1 cellular context compared by ENCODE assay signal in the genomic region with DNA sequence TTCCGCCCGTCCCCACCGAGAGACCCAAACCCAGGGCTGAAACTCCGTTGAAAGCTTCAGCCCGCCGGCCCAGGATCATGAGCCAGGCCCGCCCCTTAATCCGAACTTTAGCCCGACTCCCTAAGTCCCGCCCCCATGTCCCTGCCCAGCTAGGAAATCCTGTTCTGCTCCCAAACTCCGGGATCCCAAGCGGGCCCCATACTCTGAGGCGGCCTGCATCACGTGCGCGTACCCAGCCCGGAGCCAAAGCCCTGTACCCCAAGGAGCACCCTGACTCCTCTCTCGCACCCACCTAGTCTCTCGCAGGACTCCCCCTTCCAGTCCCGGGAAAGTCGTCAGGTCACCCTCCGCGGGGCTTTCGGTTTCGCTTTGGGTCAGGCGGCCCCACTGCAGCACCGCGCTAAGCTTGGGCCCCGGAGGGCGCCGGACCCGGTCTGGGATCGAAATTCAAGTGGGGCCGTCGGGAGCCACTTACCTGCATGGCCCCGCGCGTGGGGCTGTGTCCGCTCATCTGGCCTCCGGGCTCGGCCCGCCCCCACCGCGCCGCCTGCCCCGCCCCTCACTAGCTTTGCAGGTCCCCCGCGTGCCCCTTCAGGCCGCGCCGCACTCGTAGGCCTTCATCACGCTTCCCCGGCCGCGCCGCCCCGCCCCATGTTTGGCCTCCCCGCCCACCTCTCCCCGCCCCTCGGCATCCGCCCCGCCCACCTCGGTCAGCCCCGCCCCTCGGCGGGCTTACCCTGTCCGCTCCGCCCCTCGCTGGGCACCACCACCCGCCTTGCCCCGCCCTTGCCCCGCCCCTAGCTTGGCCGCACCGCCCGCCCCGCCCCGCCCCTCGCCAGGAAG.
TF ChIP-seq lines count a peak whose summit lies in the region.

A gene (minus strand): TSS at position 629 of the 843 bp plus-strand sequence. CDS start 118 bp downstream, at position 511.

TF ChIP-seq in HepG2, 621 proteins besides CTCF, POLR2A, EP300 and RAD21 (continued from another document and continues in another):
- TF ChIP-seq, protein P1, sequence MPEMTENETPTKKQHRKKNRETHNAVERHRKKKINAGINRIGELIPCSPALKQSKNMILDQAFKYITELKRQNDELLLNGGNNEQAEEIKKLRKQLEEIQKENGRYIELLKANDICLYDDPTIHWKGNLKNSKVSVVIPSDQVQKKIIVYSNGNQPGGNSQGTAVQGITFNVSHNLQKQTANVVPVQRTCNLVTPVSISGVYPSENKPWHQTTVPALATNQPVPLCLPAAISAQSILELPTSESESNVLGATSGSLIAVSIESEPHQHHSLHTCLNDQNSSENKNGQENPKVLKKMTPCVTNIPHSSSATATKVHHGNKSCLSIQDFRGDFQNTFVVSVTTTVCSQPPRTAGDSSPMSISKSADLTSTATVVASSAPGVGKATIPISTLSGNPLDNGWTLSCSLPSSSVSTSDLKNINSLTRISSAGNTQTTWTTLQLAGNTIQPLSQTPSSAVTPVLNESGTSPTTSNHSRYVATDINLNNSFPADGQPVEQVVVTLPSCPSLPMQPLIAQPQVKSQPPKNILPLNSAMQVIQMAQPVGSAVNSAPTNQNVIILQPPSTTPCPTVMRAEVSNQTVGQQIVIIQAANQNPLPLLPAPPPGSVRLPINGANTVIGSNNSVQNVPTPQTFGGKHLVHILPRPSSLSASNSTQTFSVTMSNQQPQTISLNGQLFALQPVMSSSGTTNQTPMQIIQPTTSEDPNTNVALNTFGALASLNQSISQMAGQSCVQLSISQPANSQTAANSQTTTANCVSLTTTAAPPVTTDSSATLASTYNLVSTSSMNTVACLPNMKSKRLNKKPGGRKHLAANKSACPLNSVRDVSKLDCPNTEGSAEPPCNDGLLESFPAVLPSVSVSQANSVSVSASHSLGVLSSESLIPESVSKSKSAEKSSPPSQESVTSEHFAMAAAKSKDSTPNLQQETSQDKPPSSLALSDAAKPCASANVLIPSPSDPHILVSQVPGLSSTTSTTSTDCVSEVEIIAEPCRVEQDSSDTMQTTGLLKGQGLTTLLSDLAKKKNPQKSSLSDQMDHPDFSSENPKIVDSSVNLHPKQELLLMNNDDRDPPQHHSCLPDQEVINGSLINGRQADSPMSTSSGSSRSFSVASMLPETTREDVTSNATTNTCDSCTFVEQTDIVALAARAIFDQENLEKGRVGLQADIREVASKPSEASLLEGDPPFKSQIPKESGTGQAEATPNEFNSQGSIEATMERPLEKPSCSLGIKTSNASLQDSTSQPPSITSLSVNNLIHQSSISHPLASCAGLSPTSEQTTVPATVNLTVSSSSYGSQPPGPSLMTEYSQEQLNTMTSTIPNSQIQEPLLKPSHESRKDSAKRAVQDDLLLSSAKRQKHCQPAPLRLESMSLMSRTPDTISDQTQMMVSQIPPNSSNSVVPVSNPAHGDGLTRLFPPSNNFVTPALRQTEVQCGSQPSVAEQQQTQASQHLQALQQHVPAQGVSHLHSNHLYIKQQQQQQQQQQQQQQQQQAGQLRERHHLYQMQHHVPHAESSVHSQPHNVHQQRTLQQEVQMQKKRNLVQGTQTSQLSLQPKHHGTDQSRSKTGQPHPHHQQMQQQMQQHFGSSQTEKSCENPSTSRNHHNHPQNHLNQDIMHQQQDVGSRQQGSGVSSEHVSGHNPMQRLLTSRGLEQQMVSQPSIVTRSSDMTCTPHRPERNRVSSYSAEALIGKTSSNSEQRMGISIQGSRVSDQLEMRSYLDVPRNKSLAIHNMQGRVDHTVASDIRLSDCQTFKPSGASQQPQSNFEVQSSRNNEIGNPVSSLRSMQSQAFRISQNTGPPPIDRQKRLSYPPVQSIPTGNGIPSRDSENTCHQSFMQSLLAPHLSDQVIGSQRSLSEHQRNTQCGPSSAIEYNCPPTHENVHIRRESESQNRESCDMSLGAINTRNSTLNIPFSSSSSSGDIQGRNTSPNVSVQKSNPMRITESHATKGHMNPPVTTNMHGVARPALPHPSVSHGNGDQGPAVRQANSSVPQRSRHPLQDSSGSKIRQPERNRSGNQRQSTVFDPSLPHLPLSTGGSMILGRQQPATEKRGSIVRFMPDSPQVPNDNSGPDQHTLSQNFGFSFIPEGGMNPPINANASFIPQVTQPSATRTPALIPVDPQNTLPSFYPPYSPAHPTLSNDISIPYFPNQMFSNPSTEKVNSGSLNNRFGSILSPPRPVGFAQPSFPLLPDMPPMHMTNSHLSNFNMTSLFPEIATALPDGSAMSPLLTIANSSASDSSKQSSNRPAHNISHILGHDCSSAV (CRISPR knock-in tag; IDR thresholded peaks at IDR 0.05; ENCODE audit: borderline replicate concordance), result no peak
- TF ChIP-seq, protein P2, sequence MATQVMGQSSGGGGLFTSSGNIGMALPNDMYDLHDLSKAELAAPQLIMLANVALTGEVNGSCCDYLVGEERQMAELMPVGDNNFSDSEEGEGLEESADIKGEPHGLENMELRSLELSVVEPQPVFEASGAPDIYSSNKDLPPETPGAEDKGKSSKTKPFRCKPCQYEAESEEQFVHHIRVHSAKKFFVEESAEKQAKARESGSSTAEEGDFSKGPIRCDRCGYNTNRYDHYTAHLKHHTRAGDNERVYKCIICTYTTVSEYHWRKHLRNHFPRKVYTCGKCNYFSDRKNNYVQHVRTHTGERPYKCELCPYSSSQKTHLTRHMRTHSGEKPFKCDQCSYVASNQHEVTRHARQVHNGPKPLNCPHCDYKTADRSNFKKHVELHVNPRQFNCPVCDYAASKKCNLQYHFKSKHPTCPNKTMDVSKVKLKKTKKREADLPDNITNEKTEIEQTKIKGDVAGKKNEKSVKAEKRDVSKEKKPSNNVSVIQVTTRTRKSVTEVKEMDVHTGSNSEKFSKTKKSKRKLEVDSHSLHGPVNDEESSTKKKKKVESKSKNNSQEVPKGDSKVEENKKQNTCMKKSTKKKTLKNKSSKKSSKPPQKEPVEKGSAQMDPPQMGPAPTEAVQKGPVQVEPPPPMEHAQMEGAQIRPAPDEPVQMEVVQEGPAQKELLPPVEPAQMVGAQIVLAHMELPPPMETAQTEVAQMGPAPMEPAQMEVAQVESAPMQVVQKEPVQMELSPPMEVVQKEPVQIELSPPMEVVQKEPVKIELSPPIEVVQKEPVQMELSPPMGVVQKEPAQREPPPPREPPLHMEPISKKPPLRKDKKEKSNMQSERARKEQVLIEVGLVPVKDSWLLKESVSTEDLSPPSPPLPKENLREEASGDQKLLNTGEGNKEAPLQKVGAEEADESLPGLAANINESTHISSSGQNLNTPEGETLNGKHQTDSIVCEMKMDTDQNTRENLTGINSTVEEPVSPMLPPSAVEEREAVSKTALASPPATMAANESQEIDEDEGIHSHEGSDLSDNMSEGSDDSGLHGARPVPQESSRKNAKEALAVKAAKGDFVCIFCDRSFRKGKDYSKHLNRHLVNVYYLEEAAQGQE (IDR thresholded peaks at IDR 0.05; ENCODE audit: borderline replicate concordance in 1 of 2, low read depth in 1 of 2, low read length in 2 of 2), result no peak; a peak in 1 of 4 replicates
- TF ChIP-seq, protein P3, sequence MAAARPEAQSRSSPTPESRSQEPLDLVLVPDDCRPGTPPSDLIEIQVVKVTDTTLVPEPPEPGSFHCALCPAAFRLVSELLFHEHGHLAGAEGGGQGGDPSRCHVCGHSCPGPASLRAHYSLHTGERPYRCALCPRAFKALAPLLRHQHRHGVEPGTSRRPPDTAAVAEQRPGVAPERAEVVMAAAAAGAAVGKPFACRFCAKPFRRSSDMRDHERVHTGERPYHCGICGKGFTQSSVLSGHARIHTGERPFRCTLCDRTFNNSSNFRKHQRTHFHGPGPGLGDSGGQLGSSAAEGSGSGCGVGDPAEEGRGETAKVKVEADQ (CRISPR knock-in tag; IDR thresholded peaks at IDR 0.05; ENCODE audit: borderline replicate concordance), result peak; percentile 90
- TF ChIP-seq NAIF1 (CRISPR knock-in tag; IDR thresholded peaks at IDR 0.05; ENCODE audit: borderline replicate concordance), result peak; percentile 50; the same call in 1 of the 2 replicates
- TF ChIP-seq, protein P4, sequence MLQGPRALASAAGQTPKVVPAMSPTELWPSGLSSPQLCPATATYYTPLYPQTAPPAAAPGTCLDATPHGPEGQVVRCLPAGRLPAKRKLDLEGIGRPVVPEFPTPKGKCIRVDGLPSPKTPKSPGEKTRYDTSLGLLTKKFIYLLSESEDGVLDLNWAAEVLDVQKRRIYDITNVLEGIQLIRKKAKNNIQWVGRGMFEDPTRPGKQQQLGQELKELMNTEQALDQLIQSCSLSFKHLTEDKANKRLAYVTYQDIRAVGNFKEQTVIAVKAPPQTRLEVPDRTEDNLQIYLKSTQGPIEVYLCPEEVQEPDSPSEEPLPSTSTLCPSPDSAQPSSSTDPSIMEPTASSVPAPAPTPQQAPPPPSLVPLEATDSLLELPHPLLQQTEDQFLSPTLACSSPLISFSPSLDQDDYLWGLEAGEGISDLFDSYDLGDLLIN (CRISPR knock-in tag; IDR thresholded peaks at IDR 0.05; ENCODE audit: borderline replicate concordance), result no peak
- TF ChIP-seq TCF7 (IDR thresholded peaks at IDR 0.05; ENCODE audit: low read depth), result no peak
- peak; percentile 76 for TF ChIP-seq ZNF772 (CRISPR knock-in tag; IDR thresholded peaks at IDR 0.05)
- 0 out of 2 replicates have a peak, but pooled peaks have one; percentile 53 for TF ChIP-seq KLF9 (CRISPR knock-in tag; IDR thresholded peaks at IDR 0.05; ENCODE audit: low read depth)
- no peak for TF ChIP-seq JUNB (CRISPR knock-in tag; IDR thresholded peaks at IDR 0.05; ENCODE audit: borderline replicate concordance)
- TF ChIP-seq, protein P5, sequence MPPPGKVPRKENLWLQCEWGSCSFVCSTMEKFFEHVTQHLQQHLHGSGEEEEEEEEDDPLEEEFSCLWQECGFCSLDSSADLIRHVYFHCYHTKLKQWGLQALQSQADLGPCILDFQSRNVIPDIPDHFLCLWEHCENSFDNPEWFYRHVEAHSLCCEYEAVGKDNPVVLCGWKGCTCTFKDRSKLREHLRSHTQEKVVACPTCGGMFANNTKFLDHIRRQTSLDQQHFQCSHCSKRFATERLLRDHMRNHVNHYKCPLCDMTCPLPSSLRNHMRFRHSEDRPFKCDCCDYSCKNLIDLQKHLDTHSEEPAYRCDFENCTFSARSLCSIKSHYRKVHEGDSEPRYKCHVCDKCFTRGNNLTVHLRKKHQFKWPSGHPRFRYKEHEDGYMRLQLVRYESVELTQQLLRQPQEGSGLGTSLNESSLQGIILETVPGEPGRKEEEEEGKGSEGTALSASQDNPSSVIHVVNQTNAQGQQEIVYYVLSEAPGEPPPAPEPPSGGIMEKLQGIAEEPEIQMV (CRISPR knock-in tag; IDR thresholded peaks at IDR 0.05; ENCODE audit: low read depth), result no peak; the same call in 1 of the 2 replicates
- TF ChIP-seq ZSCAN31 (CRISPR knock-in tag; IDR thresholded peaks at IDR 0.05; ENCODE audit: low read depth), result peak; percentile 62
- peak; percentile 74; the same call in 1 of the 2 replicates for TF ChIP-seq ZNF20 (CRISPR knock-in tag; IDR thresholded peaks at IDR 0.05)
- TF ChIP-seq GZF1 (CRISPR knock-in tag; IDR thresholded peaks at IDR 0.05), result no peak
- TF ChIP-seq NFE2L2 (IDR thresholded peaks at IDR 0.05; ENCODE audit: low read length), result no peak
- TF ChIP-seq, protein P6, sequence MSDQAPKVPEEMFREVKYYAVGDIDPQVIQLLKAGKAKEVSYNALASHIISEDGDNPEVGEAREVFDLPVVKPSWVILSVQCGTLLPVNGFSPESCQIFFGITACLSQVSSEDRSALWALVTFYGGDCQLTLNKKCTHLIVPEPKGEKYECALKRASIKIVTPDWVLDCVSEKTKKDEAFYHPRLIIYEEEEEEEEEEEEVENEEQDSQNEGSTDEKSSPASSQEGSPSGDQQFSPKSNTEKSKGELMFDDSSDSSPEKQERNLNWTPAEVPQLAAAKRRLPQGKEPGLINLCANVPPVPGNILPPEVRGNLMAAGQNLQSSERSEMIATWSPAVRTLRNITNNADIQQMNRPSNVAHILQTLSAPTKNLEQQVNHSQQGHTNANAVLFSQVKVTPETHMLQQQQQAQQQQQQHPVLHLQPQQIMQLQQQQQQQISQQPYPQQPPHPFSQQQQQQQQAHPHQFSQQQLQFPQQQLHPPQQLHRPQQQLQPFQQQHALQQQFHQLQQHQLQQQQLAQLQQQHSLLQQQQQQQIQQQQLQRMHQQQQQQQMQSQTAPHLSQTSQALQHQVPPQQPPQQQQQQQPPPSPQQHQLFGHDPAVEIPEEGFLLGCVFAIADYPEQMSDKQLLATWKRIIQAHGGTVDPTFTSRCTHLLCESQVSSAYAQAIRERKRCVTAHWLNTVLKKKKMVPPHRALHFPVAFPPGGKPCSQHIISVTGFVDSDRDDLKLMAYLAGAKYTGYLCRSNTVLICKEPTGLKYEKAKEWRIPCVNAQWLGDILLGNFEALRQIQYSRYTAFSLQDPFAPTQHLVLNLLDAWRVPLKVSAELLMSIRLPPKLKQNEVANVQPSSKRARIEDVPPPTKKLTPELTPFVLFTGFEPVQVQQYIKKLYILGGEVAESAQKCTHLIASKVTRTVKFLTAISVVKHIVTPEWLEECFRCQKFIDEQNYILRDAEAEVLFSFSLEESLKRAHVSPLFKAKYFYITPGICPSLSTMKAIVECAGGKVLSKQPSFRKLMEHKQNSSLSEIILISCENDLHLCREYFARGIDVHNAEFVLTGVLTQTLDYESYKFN (CRISPR knock-in tag; conservative IDR thresholded peaks at IDR 0.05), result peak; percentile 67
- peak; percentile 75 for TF ChIP-seq TAF1 (CRISPR knock-in tag; IDR thresholded peaks at IDR 0.05)
- TF ChIP-seq NRL (CRISPR knock-in tag; IDR thresholded peaks at IDR 0.05; ENCODE audit: borderline replicate concordance), result peak; percentile 76; the same call in 1 of the 2 replicates
- no peak; the same call in 1 of the 2 replicates for TF ChIP-seq MIER3 (CRISPR knock-in tag; IDR thresholded peaks at IDR 0.05; ENCODE audit: borderline replicate concordance)
- TF ChIP-seq ZFY (CRISPR knock-in tag; IDR thresholded peaks at IDR 0.05), result peak; percentile 94
- peak; percentile 80 for TF ChIP-seq AGO2 (optimal IDR thresholded peaks at IDR 0.05; ENCODE audit: low read depth, low read length)
- TF ChIP-seq HNF4G (IDR thresholded peaks at IDR 0.05; ENCODE audit: borderline replicate concordance, low read depth, low read length), result no peak; the same call in 1 of the 2 replicates
- TF ChIP-seq HNF4G (CRISPR knock-in tag; IDR thresholded peaks at IDR 0.05; ENCODE audit: borderline replicate concordance, low read depth), result peak; percentile 48; the same call in 1 of the 2 replicates
- peak; percentile 82 for TF ChIP-seq RBM39 (IDR thresholded peaks at IDR 0.05; ENCODE audit: low read depth, low read length, poor library complexity, severe bottlenecking)
- no peak for TF ChIP-seq ZNF737 (CRISPR knock-in tag; IDR thresholded peaks at IDR 0.05; ENCODE audit: borderline replicate concordance)
- no peak for TF ChIP-seq ATAD3A (CRISPR knock-in tag; IDR thresholded peaks at IDR 0.05)
- TF ChIP-seq, protein P7, sequence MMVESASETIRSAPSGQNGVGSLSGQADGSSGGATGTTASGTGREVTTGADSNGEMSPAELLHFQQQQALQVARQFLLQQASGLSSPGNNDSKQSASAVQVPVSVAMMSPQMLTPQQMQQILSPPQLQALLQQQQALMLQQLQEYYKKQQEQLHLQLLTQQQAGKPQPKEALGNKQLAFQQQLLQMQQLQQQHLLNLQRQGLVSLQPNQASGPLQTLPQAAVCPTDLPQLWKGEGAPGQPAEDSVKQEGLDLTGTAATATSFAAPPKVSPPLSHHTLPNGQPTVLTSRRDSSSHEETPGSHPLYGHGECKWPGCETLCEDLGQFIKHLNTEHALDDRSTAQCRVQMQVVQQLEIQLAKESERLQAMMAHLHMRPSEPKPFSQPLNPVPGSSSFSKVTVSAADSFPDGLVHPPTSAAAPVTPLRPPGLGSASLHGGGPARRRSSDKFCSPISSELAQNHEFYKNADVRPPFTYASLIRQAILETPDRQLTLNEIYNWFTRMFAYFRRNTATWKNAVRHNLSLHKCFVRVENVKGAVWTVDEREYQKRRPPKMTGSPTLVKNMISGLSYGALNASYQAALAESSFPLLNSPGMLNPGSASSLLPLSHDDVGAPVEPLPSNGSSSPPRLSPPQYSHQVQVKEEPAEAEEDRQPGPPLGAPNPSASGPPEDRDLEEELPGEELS (CRISPR knock-in tag; IDR thresholded peaks at IDR 0.05), result peak; percentile 44; the same call in 1 of the 2 replicates
- TF ChIP-seq GATAD2A (CRISPR knock-in tag; IDR thresholded peaks at IDR 0.05), result peak; percentile 25; the same call in 1 of the 2 replicates
